In genomic region chr16:87895641-87896141, GRCh38 we compare ENCODE assay signal across 8 cellular contexts. TPM values are rescaled to one million over a fixed set of nuclear protein-coding genes. Genes with fewer than 3 reads are reported as not detected.
DNase-seq lines count a peak whose midpoint lies in the region; ATAC-seq and TF ChIP-seq lines count a peak whose summit lies in the region.

No MANE protein-coding gene starts in this region.

- H3K4me3 ChIP-seq in epithelial cell of esophagus (ENCODE audit: low read length) (no peak overlapping the region), coronary artery (no peak overlapping the region)

- TF ChIP-seq CTCF in epithelial cell of esophagus (IDR thresholded peaks at IDR 0.05; ENCODE audit: insufficient read depth, low read depth, low read length, missing control alignments) (no peak), coronary artery (IDR thresholded peaks at IDR 0.05) (no peak)

- ATAC-seq in GM18868 (IDR thresholded peaks at IDR 0.05; ENCODE audit: unreplicated experiment) (peak; percentile 81), HG03342 (IDR thresholded peaks at IDR 0.05; ENCODE audit: unreplicated experiment) (peak; percentile 80), GM18517 (IDR thresholded peaks at IDR 0.05; ENCODE audit: unreplicated experiment) (no peak)

- peak; percentile 80 for DNase-seq in activated CD4-positive, alpha-beta T cell treated with anti-CD3 and anti-CD28 coated beads, Interleukin-2, amount 50 U/mL, for 4 hours
- peak; percentile 22 for DNase-seq in epithelial cell of esophagus (ENCODE audit: low read depth)
- DNase-seq in stimulated activated CD4-positive, alpha-beta T cell treated with anti-CD3 and anti-CD28 coated beads, TNF-alpha, amount 100 ng/mL, for 4 hours (ENCODE audit: low read depth in 3 of 3), result peak; percentile 60 to 73 (median 71)
- DNase-seq in mesenteric fat pad (ENCODE audit: low spot score), result no peak
- DNase-seq in coronary artery (ENCODE audit: low spot score), result no peak

- H3K27ac ChIP-seq in coronary artery, result no peak overlapping the region

RNA-seq across cellular contexts. Expression of gene SLC7A5, which starts 26.4 kb away (rescaled TPM):
- total RNA-seq in mesenteric fat pad, result 9.4 TPM

RNA-seq across cellular contexts. Expression of gene CA5A, which starts 40.6 kb away (rescaled TPM):
- total RNA-seq in mesenteric fat pad, result not detected

RNA-seq across cellular contexts. Expression of gene BANP, which starts 55.5 kb away (rescaled TPM):
- total RNA-seq in mesenteric fat pad, result 28.8 TPM

Comparison
In these comparisons a context has a peak if more than half of its experiments do, and no peak if none do; other contexts are left out.
1. DNase-seq: peak in activated CD4-positive, alpha-beta T cell treated with anti-CD3 and anti-CD28 coated beads, Interleukin-2, amount 50 U/mL, for 4 hours (2 of 2), epithelial cell of esophagus (single experiment) and stimulated activated CD4-positive, alpha-beta T cell treated with anti-CD3 and anti-CD28 coated beads, TNF-alpha, amount 100 ng/mL, for 4 hours (3 of 3); none in mesenteric fat pad (single experiment) and coronary artery (single experiment).